In the genomic region with DNA sequence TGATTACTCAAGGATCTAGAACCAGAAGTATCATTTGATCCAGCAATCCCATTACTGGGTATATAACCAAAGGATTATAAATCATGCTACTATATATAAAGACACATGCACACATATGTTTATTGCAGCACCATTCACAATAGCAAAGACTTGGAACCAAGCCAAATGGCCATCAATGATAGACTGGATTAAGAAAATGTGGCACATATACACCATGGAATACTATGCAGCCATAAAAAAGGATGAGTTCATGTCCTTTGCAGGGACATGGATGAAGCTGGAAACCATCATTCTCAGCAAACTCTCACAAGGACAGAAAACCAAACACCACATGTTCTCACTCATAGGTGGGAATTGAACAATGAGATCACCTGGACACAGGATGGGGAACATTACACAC, we compare ENCODE assay signal across 12 cellular contexts. TPM values are rescaled to one million over a fixed set of nuclear protein-coding genes. Genes with fewer than 3 reads are reported as not detected.
"Had no signal": no experiment of that assay in that cellular context is flagged by ENCODE, and none has a peak within 500 bp of the region (broad histone marks: within the 10 kb centered on the region; RNA-seq: fewer than 3 reads in every experiment).

No MANE protein-coding gene starts in this region.

RNA-seq across cellular contexts. Expression of a gene that starts 40.9 kb away (rescaled TPM):
- total RNA-seq: subcutaneous adipose tissue, suprapubic skin, temporal lobe, testis, thoracic aorta, thyroid gland, tibial nerve, ureter, urinary bladder, uterus, vagina had no signal
- polyA plus RNA-seq: stomach, urinary bladder had no signal
